In the genomic region with DNA sequence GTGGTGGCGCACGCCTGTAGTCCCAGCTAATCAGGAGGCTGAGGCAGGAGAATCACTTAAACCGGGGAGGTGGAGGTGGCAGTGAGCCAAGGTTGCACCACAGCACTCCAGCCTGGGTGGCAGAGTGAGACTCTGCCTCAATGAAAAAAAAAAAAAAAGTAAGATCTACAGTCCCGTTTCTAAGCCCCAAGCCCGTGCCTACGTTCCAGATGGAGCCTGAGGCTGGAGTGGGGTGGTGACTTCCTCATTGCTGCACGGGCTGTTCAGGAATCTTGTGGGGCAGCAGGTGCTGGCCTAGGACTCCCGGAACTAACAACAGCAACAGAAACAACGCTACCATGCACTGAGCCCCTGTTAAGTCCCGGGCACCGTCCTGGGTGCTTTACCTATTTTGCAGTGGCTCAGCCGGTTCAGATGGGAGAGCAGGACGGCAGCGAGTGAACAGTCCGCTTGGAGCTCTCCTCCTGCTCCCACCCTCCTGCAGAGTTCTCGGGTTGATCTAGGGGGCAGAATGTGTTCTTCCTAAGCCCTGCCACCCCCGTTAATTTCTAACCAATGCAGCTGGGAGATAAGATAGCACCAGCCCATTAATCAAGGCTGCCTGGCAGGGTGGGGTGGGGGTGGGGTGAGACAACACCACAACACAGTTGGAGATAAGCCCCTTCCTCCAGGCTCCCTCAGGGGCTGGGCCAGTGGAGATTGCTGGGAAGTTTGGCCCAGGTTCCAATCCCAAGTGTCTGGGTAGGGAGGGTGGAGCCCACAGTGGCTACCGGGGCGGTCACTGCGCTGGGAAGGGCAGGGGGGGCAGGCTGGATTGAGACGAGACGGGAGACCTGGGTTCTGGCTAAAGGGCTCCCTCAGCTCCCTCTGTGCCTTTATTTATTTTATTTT, we compare ENCODE assay signal across 15 cellular contexts. TPM values are rescaled to one million over a fixed set of nuclear protein-coding genes. Genes with fewer than 3 reads are reported as not detected.
DNase-seq lines count a peak whose midpoint lies in the region; ATAC-seq and TF ChIP-seq lines count a peak whose summit lies in the region.
"Had no signal": no experiment of that assay in that cellular context is flagged by ENCODE, and none has a peak within 500 bp of the region (broad histone marks: within the 10 kb centered on the region; RNA-seq: fewer than 3 reads in every experiment).

No MANE protein-coding gene starts in this region.

- H3K27me3 Mint-ChIP-seq in WTC11 (ENCODE audit: low read depth) (no peaks in the 10 kb centered on the region), progenitor cell of endocrine pancreas (no peaks in the 10 kb centered on the region)
- peaks cover 26 to 54% of the 10 kb centered on the region in 2 donors for H3K27me3 Mint-ChIP-seq in stimulated activated naive B cell treated with anti-CD40 and anti-IgM and Interleukin-4, amounts not matched to agents 10 μg/mL and 1 μg/mL and 100 μg/mL, for 72 hours

- CTCF ChIA-PET in HEK293T (lab: Yijun Ruan, JAX) (no interaction called here), WTC11 (lab: Charles Lee) (interaction anchor here (0.6 to 1.8 kb wide), 7 partner anchors 12 to 253 kb away, joined by 3 to 10 read pairs (median 4); a partner anchor contains a TSS)

- no peak overlapping the region for H3K4me3 Mint-ChIP-seq in WTC11
- peak overlapping the region; percentile 92 for H3K4me3 Mint-ChIP-seq in progenitor cell of endocrine pancreas (ENCODE audit: low read depth)
- H3K4me3 Mint-ChIP-seq in stimulated activated naive B cell treated with anti-CD40 and anti-IgM and Interleukin-4, amounts not matched to agents 10 μg/mL and 1 μg/mL and 100 μg/mL, for 72 hours = no peak overlapping the region
- H3K4me3 Mint-ChIP-seq: neural crest cell had no signal

- H3K4me1 Mint-ChIP-seq in WTC11 (peaks cover 8% of the 10 kb centered on the region; the same call in 1 of the 2 replicates), progenitor cell of endocrine pancreas (ENCODE audit: low read depth) (peaks cover 51% of the 10 kb centered on the region)
- peaks cover 0 to 1% of the 10 kb centered on the region in 2 donors for H3K4me1 Mint-ChIP-seq in stimulated activated naive B cell treated with anti-CD40 and anti-IgM and Interleukin-4, amounts not matched to agents 10 μg/mL and 1 μg/mL and 100 μg/mL, for 72 hours
- H3K4me1 Mint-ChIP-seq: neural crest cell had no signal

- H3K9me3 Mint-ChIP-seq in WTC11 (no peaks in the 10 kb centered on the region), progenitor cell of endocrine pancreas (ENCODE audit: low read depth) (no peaks in the 10 kb centered on the region)
- H3K9me3 Mint-ChIP-seq in stimulated activated naive B cell treated with anti-CD40 and anti-IgM and Interleukin-4, amounts not matched to agents 10 μg/mL and 1 μg/mL and 100 μg/mL, for 72 hours = no peaks in the 10 kb centered on the region
- H3K9me3 Mint-ChIP-seq: neural crest cell had no signal

- no peak for TF ChIP-seq CTCF in WTC11 (IDR thresholded peaks at IDR 0.05)
- no peak for TF ChIP-seq CTCF in progenitor cell of endocrine pancreas (IDR thresholded peaks at IDR 0.05; ENCODE audit: unreplicated experiment)

- POLR2A ChIA-PET in HEK293T (lab: Yijun Ruan, JAX) = interaction anchor here (1.0 to 1.5 kb wide), 2 partner anchors 22 to 53 kb away, joined by 3 to 4 read pairs; no protein-coding TSS in a partner anchor
- POLR2A ChIA-PET in WTC11 (lab: Charles Lee) = no interaction called here

- H3K27ac Mint-ChIP-seq in WTC11 (no peak overlapping the region), progenitor cell of endocrine pancreas (peak overlapping the region; percentile 96)
- no peak overlapping the region for H3K27ac Mint-ChIP-seq in stimulated activated naive B cell treated with anti-CD40 and anti-IgM and Interleukin-4, amounts not matched to agents 10 μg/mL and 1 μg/mL and 100 μg/mL, for 72 hours

- H3K36me3 Mint-ChIP-seq in WTC11 = no peaks in the 10 kb centered on the region
- no peaks in the 10 kb centered on the region for H3K36me3 Mint-ChIP-seq in progenitor cell of endocrine pancreas (ENCODE audit: insufficient read depth)
- no peaks in the 10 kb centered on the region for H3K36me3 Mint-ChIP-seq in stimulated activated naive B cell treated with anti-CD40 and anti-IgM and Interleukin-4, amounts not matched to agents 10 μg/mL and 1 μg/mL and 100 μg/mL, for 72 hours

- peak; percentile 33 for ATAC-seq in WTC11
- no peak for ATAC-seq in HG03159 (IDR thresholded peaks at IDR 0.05; ENCODE audit: unreplicated experiment)
- ATAC-seq in stimulated activated naive B cell treated with anti-CD40 and anti-IgM and Interleukin-4, amounts not matched to agents 10 μg/mL and 1 μg/mL and 100 μg/mL, for 72 hours (replicated peaks) = no peak

- peak; percentile 56 for DNase-seq in HEK293T (ENCODE audit: extremely low spot score)
- DNase-seq in WTC11 (ENCODE audit: low spot score) = no peak
- peak; percentile 45 for DNase-seq in iPS-NIHi7 (ENCODE audit: extremely low spot score)
- DNase-seq in progenitor cell of endocrine pancreas (ENCODE audit: low spot score, unreplicated experiment) = peak; percentile 34
- no peak for DNase-seq in SKM-1 treated with dmso at 0.1 percent for 144 hours (lab: John Stamatoyannopoulos, UW; ENCODE audit: unreplicated experiment)
- DNase-seq in NCI-H1417 treated with DMSO at 0.1 percent for 48 hours (lab: John Stamatoyannopoulos, UW) = no peak
- no peak for DNase-seq in stimulated activated naive B cell treated with anti-CD40 and anti-IgM and Interleukin-4, amounts not matched to agents 10 μg/mL and 1 μg/mL and 100 μg/mL, for 72 hours
- DNase-seq: activated CD4-positive, alpha-beta T cell treated with anti-CD3 and anti-CD28 coated beads for 4 hours; activated naive CD4-positive, alpha-beta T cell treated with anti-CD3 and anti-CD28 coated beads, Interleukin-2, amount 50 U/mL, for 16 hours; dermis blood vessel endothelial cell; hypothalamus; NCI-H146; stimulated activated CD4-positive, alpha-beta T cell treated with anti-CD3 and anti-CD28 coated beads, Interleukin-4, amount 100 ng/mL, for 1 hour had no signal

TF ChIP-seq in HEK293T, 16 proteins besides CTCF, POLR2A, EP300 and RAD21:
- TF ChIP-seq TARDBP (IDR thresholded peaks at IDR 0.05) (no peak), ELF4 (IDR thresholded peaks at IDR 0.05) (no peak)
- TF ChIP-seq, protein P1, sequence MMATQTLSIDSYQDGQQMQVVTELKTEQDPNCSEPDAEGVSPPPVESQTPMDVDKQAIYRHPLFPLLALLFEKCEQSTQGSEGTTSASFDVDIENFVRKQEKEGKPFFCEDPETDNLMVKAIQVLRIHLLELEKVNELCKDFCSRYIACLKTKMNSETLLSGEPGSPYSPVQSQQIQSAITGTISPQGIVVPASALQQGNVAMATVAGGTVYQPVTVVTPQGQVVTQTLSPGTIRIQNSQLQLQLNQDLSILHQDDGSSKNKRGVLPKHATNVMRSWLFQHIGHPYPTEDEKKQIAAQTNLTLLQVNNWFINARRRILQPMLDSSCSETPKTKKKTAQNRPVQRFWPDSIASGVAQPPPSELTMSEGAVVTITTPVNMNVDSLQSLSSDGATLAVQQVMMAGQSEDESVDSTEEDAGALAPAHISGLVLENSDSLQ (IDR thresholded peaks at IDR 0.05) = peak; percentile 40; the same call in 1 of the 2 replicates

TF ChIP-seq in WTC11, 78 proteins besides CTCF, POLR2A, EP300 and RAD21:
- TF ChIP-seq NFYB (CRISPR knock-in tag; conservative IDR thresholded peaks at IDR 0.05; ENCODE audit: low read depth) = no peak
- TF ChIP-seq, protein P2, sequence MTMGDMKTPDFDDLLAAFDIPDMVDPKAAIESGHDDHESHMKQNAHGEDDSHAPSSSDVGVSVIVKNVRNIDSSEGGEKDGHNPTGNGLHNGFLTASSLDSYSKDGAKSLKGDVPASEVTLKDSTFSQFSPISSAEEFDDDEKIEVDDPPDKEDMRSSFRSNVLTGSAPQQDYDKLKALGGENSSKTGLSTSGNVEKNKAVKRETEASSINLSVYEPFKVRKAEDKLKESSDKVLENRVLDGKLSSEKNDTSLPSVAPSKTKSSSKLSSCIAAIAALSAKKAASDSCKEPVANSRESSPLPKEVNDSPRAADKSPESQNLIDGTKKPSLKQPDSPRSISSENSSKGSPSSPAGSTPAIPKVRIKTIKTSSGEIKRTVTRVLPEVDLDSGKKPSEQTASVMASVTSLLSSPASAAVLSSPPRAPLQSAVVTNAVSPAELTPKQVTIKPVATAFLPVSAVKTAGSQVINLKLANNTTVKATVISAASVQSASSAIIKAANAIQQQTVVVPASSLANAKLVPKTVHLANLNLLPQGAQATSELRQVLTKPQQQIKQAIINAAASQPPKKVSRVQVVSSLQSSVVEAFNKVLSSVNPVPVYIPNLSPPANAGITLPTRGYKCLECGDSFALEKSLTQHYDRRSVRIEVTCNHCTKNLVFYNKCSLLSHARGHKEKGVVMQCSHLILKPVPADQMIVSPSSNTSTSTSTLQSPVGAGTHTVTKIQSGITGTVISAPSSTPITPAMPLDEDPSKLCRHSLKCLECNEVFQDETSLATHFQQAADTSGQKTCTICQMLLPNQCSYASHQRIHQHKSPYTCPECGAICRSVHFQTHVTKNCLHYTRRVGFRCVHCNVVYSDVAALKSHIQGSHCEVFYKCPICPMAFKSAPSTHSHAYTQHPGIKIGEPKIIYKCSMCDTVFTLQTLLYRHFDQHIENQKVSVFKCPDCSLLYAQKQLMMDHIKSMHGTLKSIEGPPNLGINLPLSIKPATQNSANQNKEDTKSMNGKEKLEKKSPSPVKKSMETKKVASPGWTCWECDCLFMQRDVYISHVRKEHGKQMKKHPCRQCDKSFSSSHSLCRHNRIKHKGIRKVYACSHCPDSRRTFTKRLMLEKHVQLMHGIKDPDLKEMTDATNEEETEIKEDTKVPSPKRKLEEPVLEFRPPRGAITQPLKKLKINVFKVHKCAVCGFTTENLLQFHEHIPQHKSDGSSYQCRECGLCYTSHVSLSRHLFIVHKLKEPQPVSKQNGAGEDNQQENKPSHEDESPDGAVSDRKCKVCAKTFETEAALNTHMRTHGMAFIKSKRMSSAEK (CRISPR knock-in tag; IDR thresholded peaks at IDR 0.05; ENCODE audit: borderline replicate concordance) = no peak

RNA-seq across cellular contexts. Expression of a gene that starts 17.0 kb away (rescaled TPM):
- total RNA-seq in WTC11 (2021) = 2.4 to 3.5 TPM (median 3.1 TPM) in 3 replicates
- 73.1 and 81.0 TPM in 2 replicates for total RNA-seq in progenitor cell of endocrine pancreas
- total RNA-seq: dermis blood vessel endothelial cell, neural crest cell had no signal

RNA-seq across cellular contexts. Expression of a gene that starts 51.9 kb away (rescaled TPM):
- total RNA-seq in WTC11 (2021) = 23.2 to 26.9 TPM (median 26.0 TPM) in 3 replicates
- 43.4 and 44.2 TPM in 2 replicates for total RNA-seq in progenitor cell of endocrine pancreas

Comparison
In these comparisons a context has a peak if more than half of its experiments do, and no peak if none do; other contexts are left out.
1. DNase-seq: peak in HEK293T (single experiment), iPS-NIHi7 (single experiment) and progenitor cell of endocrine pancreas (single experiment); none in WTC11 (single experiment), SKM-1 treated with dmso at 0.1 percent for 144 hours (single experiment), NCI-H1417 treated with DMSO at 0.1 percent for 48 hours (single experiment) and stimulated activated naive B cell treated with anti-CD40 and anti-IgM and Interleukin-4, amounts not matched to agents 10 μg/mL and 1 μg/mL and 100 μg/mL, for 72 hours (single experiment).
2. RNA of a gene that starts 17.0 kb away (total RNA-seq): 73.1 to 81.0 TPM in progenitor cell of endocrine pancreas; 2.4 to 3.5 TPM in WTC11; every median in the first group is over 10 times any median in the second.